7 cellular contexts compared by ENCODE assay signal in genomic region chr1:149149909-149150308, GRCh38. TPM values are rescaled to one million over a fixed set of nuclear protein-coding genes. Genes with fewer than 3 reads are reported as not detected.
DNase-seq lines count a peak whose midpoint lies in the region; TF ChIP-seq lines count a peak whose summit lies in the region.
"Not testable (repeated sequence)": the region's sequence is repeated elsewhere in the genome, so short reads cannot be mapped to it uniquely, and the experiment has no call there.

No MANE protein-coding gene starts in this region.

- not testable (repeated sequence) for H3K4me2 ChIP-seq in mesenchymal stem cell (ENCODE audit: low read length, poor library complexity, severe bottlenecking)

- H3K36me3 ChIP-seq in mesenchymal stem cell (ENCODE audit: control insufficient read depth in 1 of 2, insufficient read depth in 2 of 2, low read depth in 1 of 2, low read length in 2 of 2), result not testable (repeated sequence)

- not testable (repeated sequence) for H3K4ac ChIP-seq in mesenchymal stem cell (ENCODE audit: low read depth in 1 of 2, low read length in 2 of 2)

- H2BK120ac ChIP-seq in mesenchymal stem cell (ENCODE audit: low read depth, low read length), result not testable (repeated sequence)

- not testable (repeated sequence) for H2BK15ac ChIP-seq in mesenchymal stem cell (ENCODE audit: low read depth, poor library complexity, severe bottlenecking)

- not testable (repeated sequence) for H3K9ac ChIP-seq in mesenchymal stem cell (ENCODE audit: low read length)

- not testable (repeated sequence) for H3K14ac ChIP-seq in mesenchymal stem cell (ENCODE audit: low read length in 2 of 2)

- not testable (repeated sequence) for H3K27me3 ChIP-seq in mesenchymal stem cell (ENCODE audit: control insufficient read depth in 1 of 2, insufficient read depth in 1 of 2, low read length in 2 of 2)

- H4K91ac ChIP-seq in mesenchymal stem cell (ENCODE audit: low read length), result not testable (repeated sequence)

- not testable (repeated sequence) for H2AFZ ChIP-seq in mesenchymal stem cell (ENCODE audit: low read depth, low read length)

- not testable (repeated sequence) for H4K8ac ChIP-seq in mesenchymal stem cell (ENCODE audit: low read length)

- H3K4me1 ChIP-seq in mesenchymal stem cell (ENCODE audit: control insufficient read depth, insufficient read depth, low read depth, low read length), result not testable (repeated sequence)

- WGBS in mesenchymal stem cell, result 100% methylated on average over 1 of the region's 4 CpGs

- H3K79me1 ChIP-seq in mesenchymal stem cell (replicated peaks; ENCODE audit: low read length, poor library complexity, severe bottlenecking), result not testable (repeated sequence)

- not testable (repeated sequence) for TF ChIP-seq CTCF in astrocyte of the spinal cord (IDR thresholded peaks at IDR 0.05; ENCODE audit: low read depth, low read length); choroid plexus epithelial cell (conservative IDR thresholded peaks at IDR 0.05; ENCODE audit: low read depth, low read length); fibroblast of villous mesenchyme (IDR thresholded peaks at IDR 0.05; ENCODE audit: insufficient read depth, low read depth, low read length)

- H2AK5ac ChIP-seq in mesenchymal stem cell (ENCODE audit: low read length, severe bottlenecking), result not testable (repeated sequence)

- not testable (repeated sequence) for H3K4me3 ChIP-seq in astrocyte of the spinal cord (ENCODE audit: low read depth, low read length); choroid plexus epithelial cell (ENCODE audit: low read depth, low read length); fibroblast of villous mesenchyme (ENCODE audit: low read depth, low read length); mesenchymal stem cell (ENCODE audit: insufficient read depth in 1 of 2, low read depth in 1 of 2, low read length in 2 of 2)

- H3K18ac ChIP-seq in mesenchymal stem cell (ENCODE audit: low read depth in 1 of 2, low read length in 2 of 2), result not testable (repeated sequence)

- H2BK5ac ChIP-seq in mesenchymal stem cell (ENCODE audit: low read depth, low read length, poor library complexity, severe bottlenecking), result not testable (repeated sequence)

- H3K9me3 ChIP-seq in mesenchymal stem cell (ENCODE audit: control insufficient read depth, low read length), result not testable (repeated sequence)

- DNase-seq in EH (ENCODE audit: low read depth) (peak; percentile 0), SK-MEL-5 (ENCODE audit: low read depth, low spot score) (peak; percentile 6), astrocyte of the spinal cord (ENCODE audit: low read depth, low spot score) (peak; percentile 58), choroid plexus epithelial cell (ENCODE audit: low read depth) (peak; percentile 79), fibroblast of villous mesenchyme (ENCODE audit: low read depth) (peak; percentile 8), mesenchymal stem cell (peak; percentile 10), smooth muscle cell of the brain vasculature (ENCODE audit: low read depth, low spot score) (peak; percentile 40)

- H2BK12ac ChIP-seq in mesenchymal stem cell (ENCODE audit: low read length in 2 of 2), result not testable (repeated sequence)

- in situ Hi-C loops in SK-MEL-5 (cut with HindIII; ENCODE audit: low pct_unique_long_range_greater_than_20kb, low sequenced_read_pairs); astrocyte of the spinal cord (cut with HindIII; ENCODE audit: low sequenced_read_pairs): not testable (repeated sequence)

- not testable (repeated sequence) for H3K27ac ChIP-seq in mesenchymal stem cell (ENCODE audit: low read length, poor library complexity, severe bottlenecking)

- not testable (repeated sequence) for H3K23ac ChIP-seq in mesenchymal stem cell (ENCODE audit: low read length in 2 of 2)

RNA-seq across cellular contexts. Expression of gene NBPF9, which starts 46.6 kb away (rescaled TPM):
- total RNA-seq in SK-MEL-5 (2014; rRNA removed; shearing (Covaris generic)), result 20.2 and 21.1 TPM in 2 replicates
- polyA plus RNA-seq in SK-MEL-5 (2015; cell fraction: cytosol; rRNA removed), result 12.9 and 16.6 TPM in 2 replicates
- 146 and 153 TPM in 2 replicates for polyA plus RNA-seq in SK-MEL-5 (2015; cell fraction: nucleus; rRNA removed)
- total RNA-seq in fibroblast of villous mesenchyme, result 24.5 and 25.0 TPM in 2 replicates
- 12.1 TPM for polyA plus RNA-seq in mesenchymal stem cell (2013, experiment 1 of 2)
- 11.1 TPM for polyA plus RNA-seq in mesenchymal stem cell (2013, experiment 2 of 2)

Comparison
In these comparisons a context has a peak if more than half of its experiments do, and no peak if none do; other contexts are left out.
1. DNase-seq: peak in every context shown above with its lines; median percentile 79 in choroid plexus epithelial cell; 58 in astrocyte of the spinal cord; 40 in smooth muscle cell of the brain vasculature; 10 in mesenchymal stem cell; 8 in fibroblast of villous mesenchyme; 6 in SK-MEL-5; 0 in EH.